26 cellular contexts compared by ENCODE assay signal in genomic region chr20:37090357-37090871, GRCh38. TPM values are rescaled to one million over a fixed set of nuclear protein-coding genes. Genes with fewer than 3 reads are reported as not detected.
DNase-seq lines count a peak whose midpoint lies in the region; ATAC-seq and TF ChIP-seq lines count a peak whose summit lies in the region.
"Had no signal": no experiment of that assay in that cellular context is flagged by ENCODE, and none has a peak within 500 bp of the region (broad histone marks: within the 10 kb centered on the region; RNA-seq: fewer than 3 reads in every experiment).

No MANE protein-coding gene starts in this region.

- peaks cover 0 to 3% (median 2%) of the 10 kb centered on the region in 3 donors for H3K27me3 Mint-ChIP-seq in CD14-positive monocyte (ENCODE audit: low read depth in 3 of 3)
- H3K27me3 Mint-ChIP-seq in activated T-cell treated with anti-CD3 and anti-CD28 coated beads, Interleukin-2, amount 50 U/mL, for 4 hours (ENCODE audit: low read depth) = no peaks in the 10 kb centered on the region

- peak overlapping the region; percentile 46; the same call in 1 of the 2 replicates for H3K27ac ChIP-seq in SK-N-MC
- H3K27ac ChIP-seq: KMS-11 had no signal

- no peak for TF ChIP-seq CTCF in CD14-positive monocyte (IDR thresholded peaks at IDR 0.05)

- no peaks in the 10 kb centered on the region for H3K9me3 ChIP-seq in SK-N-MC (ENCODE audit: low read depth, low read length)
- H3K9me3 ChIP-seq: BE2C, SK-N-SH had no signal

- intact Hi-C loops in CD14-positive monocyte (cut with micrococcal nuclease) = loop anchor here in 1 of 2 donors (10.0 kb wide), 1 partner anchor 84 kb away; the partner anchor contains the start of genes MROH8 and RPN2

- no peak overlapping the region for H3K4me3 Mint-ChIP-seq in CD14-positive monocyte
- no peak overlapping the region for H3K4me3 Mint-ChIP-seq in activated T-cell treated with anti-CD3 and anti-CD28 coated beads, Interleukin-2, amount 50 U/mL, for 4 hours
- H3K4me3 Mint-ChIP-seq: GM23338; H9; HFFc6; T-helper 1 cell treated with Interleukin-12 subunit alpha and Interleukin-12 subunit beta and Interleukin-4 antibody, amounts not matched to agents 30 μg/mL and 1 μg/mL, for 36 hours had no signal

- H3K36me3 Mint-ChIP-seq in CD14-positive monocyte = peaks cover 9 to 39% of the 10 kb centered on the region in 2 donors
- peaks cover 17% of the 10 kb centered on the region for H3K36me3 Mint-ChIP-seq in activated T-cell treated with anti-CD3 and anti-CD28 coated beads, Interleukin-2, amount 50 U/mL, for 4 hours (ENCODE audit: insufficient read depth)

- ATAC-seq in esophagus mucosa = peak; percentile 50
- ATAC-seq in activated T-cell treated with anti-CD3 and anti-CD28 coated beads, Interleukin-2, amount 50 U/mL, for 4 hours = no peak
- ATAC-seq: GM23338 had no signal

- peaks cover 20% of the 10 kb centered on the region for H3K4me1 Mint-ChIP-seq in CD14-positive monocyte
- H3K4me1 Mint-ChIP-seq in activated T-cell treated with anti-CD3 and anti-CD28 coated beads, Interleukin-2, amount 50 U/mL, for 4 hours (ENCODE audit: low read depth) = peaks cover 26% of the 10 kb centered on the region

- H3K9me3 Mint-ChIP-seq in CD14-positive monocyte = peaks cover 0 to 4% (median 0%) of the 10 kb centered on the region in 7 donors
- no peaks in the 10 kb centered on the region for H3K9me3 Mint-ChIP-seq in activated T-cell treated with anti-CD3 and anti-CD28 coated beads, Interleukin-2, amount 50 U/mL, for 4 hours
- H3K9me3 Mint-ChIP-seq: GM23338; H9; HFFc6; T-helper 1 cell treated with Interleukin-12 subunit alpha and Interleukin-12 subunit beta and Interleukin-4 antibody, amounts not matched to agents 30 μg/mL and 1 μg/mL, for 36 hours had no signal

- no peak overlapping the region for H3K4me3 ChIP-seq in SK-N-MC
- H3K4me3 ChIP-seq: GM23338 had no signal

- H3K36me3 ChIP-seq in SK-N-MC (ENCODE audit: insufficient read depth, low read length) = peaks cover 73% of the 10 kb centered on the region

- H3K27ac Mint-ChIP-seq in CD14-positive monocyte = peak overlapping the region; percentile 64 to 90 (median 75)
- H3K27ac Mint-ChIP-seq: GM23338; H9; HFFc6; T-helper 1 cell treated with Interleukin-12 subunit alpha and Interleukin-12 subunit beta and Interleukin-4 antibody, amounts not matched to agents 30 μg/mL and 1 μg/mL, for 36 hours had no signal

- DNase-seq in CD14-positive monocyte (ENCODE audit: low spot score) = no peak
- DNase-seq in HCEC 1CT = peak; percentile 4
- DNase-seq in SK-N-MC (ENCODE audit: low read depth, low spot score) = no peak
- DNase-seq in Kasumi-1 (lab: John Stamatoyannopoulos, UW) = no peak
- DNase-seq in activated T-cell treated with anti-CD3 and anti-CD28 coated beads, Interleukin-2, amount 50 U/mL, for 4 hours = no peak
- DNase-seq in NCI-H1436 treated with DMSO at 0.1 percent for 48 hours (lab: John Stamatoyannopoulos, UW) = no peak
- DNase-seq: BE2C, Calu3, DMS79 treated with DMSO at 0.1 percent for 48 hours, H9, HFFc6, NCI-H1092, NCI-H1417 treated with DMSO at 0.1 percent for 48 hours, NCI-H187, NCI-H2081 treated with DMSO at 0.1 percent for 48 hours, NCI-H2171, NCI-H226, NCI-H510A treated with DMSO at 0.1 percent for 48 hours, NCI-H748 treated with DMSO at 0.1 percent for 48 hours, SIG-M5, SK-N-SH, SW 1271 had no signal

- H3K9ac ChIP-seq in SK-N-MC (ENCODE audit: insufficient read length) = no peak overlapping the region
- H3K9ac ChIP-seq: KMS-11, SK-N-SH had no signal

RNA-seq across cellular contexts. Expression of gene RBL1, which starts 5.4 kb away (rescaled TPM):
- 1 to 10 TPM; 1.5 to 3.7 TPM for polyA plus RNA-seq in CD14-positive monocyte
- 6.3 TPM for total RNA-seq in esophagus mucosa
- 10 to 100 TPM; 53.9 to 57.2 (median 54.2) TPM for total RNA-seq in activated T-cell treated with anti-CD3 and anti-CD28 coated beads, Interleukin-2, amount 50 U/mL, for 4 hours
